30 cellular contexts compared by ENCODE assay signal in genomic region chr1:236830116-236830515, GRCh38.
"Had no signal": no experiment of that assay in that cellular context is flagged by ENCODE, and none has a peak within 500 bp of the region (broad histone marks: within the 10 kb centered on the region; RNA-seq: fewer than 3 reads in every experiment).

No MANE protein-coding gene starts in this region.

- H3K27me3 Mint-ChIP-seq: activated CD4-positive, alpha-beta T cell treated with anti-CD3 and anti-CD28 coated beads for 36 hours; activated CD4-positive, alpha-beta T cell treated with anti-CD3 and anti-CD28 coated beads, Interleukin-2, amount 10 ng/mL, durations not matched to agents 7 days and 5 days; activated T-cell treated with anti-CD3 and anti-CD28 coated beads, Interleukin-2, amount 50 U/mL, for 24 hours; brain; central memory CD8-positive, alpha-beta T cell; T-cell; T-helper 17 cell had no signal

- H3K4me1 Mint-ChIP-seq: activated CD4-positive, alpha-beta T cell treated with anti-CD3 and anti-CD28 coated beads for 36 hours; brain; WTC11 had no signal

- H3K4me3 Mint-ChIP-seq: activated CD4-positive, alpha-beta T cell treated with anti-CD3 and anti-CD28 coated beads for 36 hours; activated CD4-positive, alpha-beta T cell treated with anti-CD3 and anti-CD28 coated beads, Interleukin-2, amount 10 ng/mL, durations not matched to agents 7 days and 5 days; activated CD8-positive, alpha-beta T cell treated with anti-CD3 and anti-CD28 coated beads, Interleukin-2, amount 10 ng/mL, durations not matched to agents 7 days and 5 days; activated naive CD4-positive, alpha-beta T cell treated with anti-CD3 and anti-CD28 coated beads for 36 hours; activated T-cell treated with anti-CD3 and anti-CD28 coated beads, Interleukin-2, amount 50 U/mL, for 24 hours; brain; central memory CD8-positive, alpha-beta T cell; T-cell; T-helper 17 cell; WTC11 had no signal

- H3K9me3 Mint-ChIP-seq: activated CD4-positive, alpha-beta T cell treated with anti-CD3 and anti-CD28 coated beads, Interleukin-2, amount 10 ng/mL, durations not matched to agents 7 days and 5 days; activated naive CD4-positive, alpha-beta T cell treated with anti-CD3 and anti-CD28 coated beads for 36 hours; activated naive CD4-positive, alpha-beta T cell treated with anti-CD3 and anti-CD28 coated beads, Interleukin-2, amount 50 U/mL, for 72 hours; activated T-cell treated with anti-CD3 and anti-CD28 coated beads, Interleukin-2, amount 50 U/mL, for 24 hours; activated T-helper 2 cell treated with anti-CD3 and anti-CD28 coated beads, Interferon-gamma antibody, Interleukin-2, Interleukin-4, amounts not matched to agents 10 μg/mL and 5 μg/mL and 100 μg/mL, durations not matched to agents 14 hours and 24 hours and 36 hours; brain; central memory CD8-positive, alpha-beta T cell; T-cell; WTC11 had no signal

- H3K4me3 ChIP-seq: adrenal gland, MG63 had no signal

- DNase-seq: activated CD4-positive, alpha-beta T cell treated with anti-CD3 and anti-CD28 coated beads for 36 hours; activated CD4-positive, alpha-beta T cell treated with anti-CD3 and anti-CD28 coated beads, Interleukin-2, amount 10 ng/mL, durations not matched to agents 7 days and 5 days; activated CD4-positive, alpha-beta T cell treated with anti-CD3 and anti-CD28 coated beads, Interleukin-2, amount 50 U/mL, for 48 hours; activated CD8-positive, alpha-beta T cell treated with anti-CD3 and anti-CD28 coated beads, Interleukin-2, amount 10 ng/mL, durations not matched to agents 7 days and 5 days; activated gamma-delta T cell treated with Interleukin-2 at 50 U/mL for 16 hours; activated naive CD4-positive, alpha-beta T cell treated with anti-CD3 and anti-CD28 coated beads for 36 hours; activated T-cell treated with anti-CD3 and anti-CD28 coated beads, Interleukin-2, amount 50 U/mL, for 24 hours; Kasumi-1; KG1; MG63; NCI-H1048; NCI-H1105 treated with DMSO at 0.1 percent for 48 hours; NCI-H1436; NCI-H1694; NCI-H1930; NCI-H2081 treated with DMSO at 0.1 percent for 48 hours; NCI-H345; NCI-H524 treated with DMSO at 0.1 percent for 48 hours; SIG-M5; T-cell; T-helper 17 cell had no signal

- H3K27me3 ChIP-seq: adrenal gland, MG63 had no signal

- ATAC-seq: activated CD4-positive, alpha-beta T cell treated with anti-CD3 and anti-CD28 coated beads for 36 hours; activated CD4-positive, CD25-positive, alpha-beta regulatory T cell treated with anti-CD3 and anti-CD28 coated beads, Interleukin-2, amount 50 U/mL, for 24 hours; activated CD8-positive, alpha-beta T cell treated with anti-CD3 and anti-CD28 coated beads, Interleukin-2, amount 10 ng/mL, durations not matched to agents 7 days and 5 days; activated naive CD4-positive, alpha-beta T cell treated with anti-CD3 and anti-CD28 coated beads, Interleukin-2, amount 50 U/mL, for 72 hours; Panc1; SK-N-SH treated with all-trans-retinoic acid at 6 μM for 48 hours; T-cell; T-helper 17 cell; WTC11 had no signal

- H3K9me3 ChIP-seq: adrenal gland, MG63 had no signal

- H3K27ac Mint-ChIP-seq: activated CD4-positive, alpha-beta T cell treated with anti-CD3 and anti-CD28 coated beads for 36 hours; activated CD4-positive, alpha-beta T cell treated with anti-CD3 and anti-CD28 coated beads, Interleukin-2, amount 10 ng/mL, durations not matched to agents 7 days and 5 days; activated CD8-positive, alpha-beta T cell treated with anti-CD3 and anti-CD28 coated beads, Interleukin-2, amount 10 ng/mL, durations not matched to agents 7 days and 5 days; activated naive CD4-positive, alpha-beta T cell treated with anti-CD3 and anti-CD28 coated beads for 36 hours; activated naive CD4-positive, alpha-beta T cell treated with anti-CD3 and anti-CD28 coated beads, Interleukin-2, amount 50 U/mL, for 72 hours; activated T-cell treated with anti-CD3 and anti-CD28 coated beads, Interleukin-2, amount 50 U/mL, for 24 hours; activated T-helper 2 cell treated with anti-CD3 and anti-CD28 coated beads, Interferon-gamma antibody, Interleukin-2, Interleukin-4, amounts not matched to agents 10 μg/mL and 5 μg/mL and 100 μg/mL, durations not matched to agents 14 hours and 24 hours and 36 hours; T-cell; T-helper 17 cell; WTC11 had no signal
